26 cellular contexts compared by ENCODE assay signal in the genomic region with DNA sequence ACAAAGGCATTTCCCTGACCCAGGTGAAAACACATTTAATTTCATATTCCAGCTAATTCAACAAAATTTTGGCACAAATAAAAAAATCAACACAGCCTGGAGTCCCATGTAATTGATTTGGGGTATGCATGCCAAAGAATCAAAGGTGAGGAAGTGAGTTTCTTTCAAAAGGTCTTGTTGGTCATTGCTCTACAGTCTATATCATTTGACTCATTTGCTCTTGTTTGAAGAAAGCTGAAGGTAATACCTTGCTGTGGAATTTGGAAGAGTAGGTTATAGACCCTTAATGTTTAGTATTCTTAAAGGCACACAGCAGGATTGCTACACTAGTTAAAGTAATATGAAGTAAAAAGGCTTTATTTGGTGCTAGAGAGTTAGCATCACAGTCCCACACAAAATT. TPM values are rescaled to one million over a fixed set of nuclear protein-coding genes. Genes with fewer than 3 reads are reported as not detected.
"Had no signal": no experiment of that assay in that cellular context is flagged by ENCODE, and none has a peak within 500 bp of the region (broad histone marks: within the 10 kb centered on the region; RNA-seq: fewer than 3 reads in every experiment).

No MANE protein-coding gene starts in this region.

- H3K9me3 ChIP-seq: adrenal gland, Peyer's patch, SJSA1 had no signal

- H3K27ac Mint-ChIP-seq: activated CD8-positive, alpha-beta T cell treated with anti-CD3 and anti-CD28 coated beads, Interleukin-2, amount 10 ng/mL, durations not matched to agents 7 days and 5 days; activated naive CD8-positive, alpha-beta T cell treated with anti-CD3 and anti-CD28 coated beads, Interleukin-2, amount 10 ng/mL, durations not matched to agents 7 days and 5 days; T-helper 1 cell treated with Interleukin-12 subunit alpha and Interleukin-12 subunit beta and Interleukin-4 antibody, amounts not matched to agents 30 μg/mL and 1 μg/mL, for 36 hours had no signal

- H3K9me3 Mint-ChIP-seq: activated naive CD8-positive, alpha-beta T cell treated with anti-CD3 and anti-CD28 coated beads, Interleukin-2, amount 10 ng/mL, durations not matched to agents 7 days and 5 days; T-helper 1 cell treated with Interleukin-12 subunit alpha and Interleukin-12 subunit beta and Interleukin-4 antibody, amounts not matched to agents 30 μg/mL and 1 μg/mL, for 36 hours had no signal

- H3K4me3 Mint-ChIP-seq: activated CD8-positive, alpha-beta T cell treated with anti-CD3 and anti-CD28 coated beads, Interleukin-2, amount 10 ng/mL, durations not matched to agents 7 days and 5 days; activated naive CD8-positive, alpha-beta T cell treated with anti-CD3 and anti-CD28 coated beads, Interleukin-2, amount 10 ng/mL, durations not matched to agents 7 days and 5 days; T-helper 1 cell treated with Interleukin-12 subunit alpha and Interleukin-12 subunit beta and Interleukin-4 antibody, amounts not matched to agents 30 μg/mL and 1 μg/mL, for 36 hours had no signal

- H3K4me1 Mint-ChIP-seq: activated naive CD8-positive, alpha-beta T cell treated with anti-CD3 and anti-CD28 coated beads, Interleukin-2, amount 10 ng/mL, durations not matched to agents 7 days and 5 days had no signal

- H3K4me2 ChIP-seq: KMS-11 had no signal

- H3K36me3 ChIP-seq: adrenal gland, Peyer's patch, SJSA1 had no signal

- H3K36me3 Mint-ChIP-seq: activated naive CD8-positive, alpha-beta T cell treated with anti-CD3 and anti-CD28 coated beads, Interleukin-2, amount 10 ng/mL, durations not matched to agents 7 days and 5 days had no signal

- H3K27me3 Mint-ChIP-seq: activated naive CD8-positive, alpha-beta T cell treated with anti-CD3 and anti-CD28 coated beads, Interleukin-2, amount 10 ng/mL, durations not matched to agents 7 days and 5 days had no signal

- H3K4me1 ChIP-seq: adrenal gland, Peyer's patch, SJSA1 had no signal

- ATAC-seq: activated CD4-positive, CD25-positive, alpha-beta regulatory T cell treated with anti-CD3 and anti-CD28 coated beads, Interleukin-2, amount 50 U/mL, for 24 hours; activated CD8-positive, alpha-beta T cell treated with anti-CD3 and anti-CD28 coated beads, Interleukin-2, amount 10 ng/mL, durations not matched to agents 7 days and 5 days; SK-N-SH treated with all-trans-retinoic acid at 6 μM for 48 hours had no signal

- H3K27ac ChIP-seq: adrenal gland, KMS-11, Peyer's patch, RWPE1, SJSA1 had no signal

- H3K4me3 ChIP-seq: adrenal gland, Peyer's patch, SJSA1 had no signal

- DNase-seq: activated CD4-positive, alpha-beta T cell treated with anti-CD3 and anti-CD28 coated beads for 48 hours; activated CD4-positive, alpha-beta T cell treated with anti-CD3 and anti-CD28 coated beads, Interleukin-2, amount 50 U/mL, for 4 hours; activated CD8-positive, alpha-beta memory T cell treated with anti-CD3 and anti-CD28 coated beads, Interleukin-2, amount 50 U/mL, for 48 hours; activated CD8-positive, alpha-beta T cell treated with anti-CD3 and anti-CD28 coated beads, Interleukin-2, amount 10 ng/mL, durations not matched to agents 7 days and 5 days; activated naive CD4-positive, alpha-beta T cell treated with anti-CD3 and anti-CD28 coated beads, Interleukin-2, amount 50 U/mL, for 16 hours; activated naive CD8-positive, alpha-beta T cell treated with anti-CD3 and anti-CD28 coated beads, Interleukin-2, amount 10 ng/mL, durations not matched to agents 7 days and 5 days; activated T-cell treated with anti-CD3 and anti-CD28 coated beads, Interleukin-2, amount 50 U/mL, for 1 hour; adrenal gland; anterior cingulate cortex; caudate nucleus; NCI-H1092; NCI-H1417; NCI-H1694 treated with DMSO at 0.1 percent for 48 hours; NCI-H2029 treated with DMSO at 0.1 percent for 48 hours; NCI-H446; NCI-H524; NCI-H748 treated with DMSO at 0.1 percent for 48 hours; OCI-M1; Peyer's patch; SHP77 had no signal

- H3K9ac ChIP-seq: KMS-11 had no signal

- H3K27me3 ChIP-seq: Peyer's patch, SJSA1 had no signal

RNA-seq across cellular contexts. Expression of gene COL4A6, which starts 25.4 kb away (rescaled TPM):
- total RNA-seq: activated CD8-positive, alpha-beta T cell treated with anti-CD3 and anti-CD28 coated beads, Interleukin-2, amount 10 ng/mL, durations not matched to agents 7 days and 5 days; activated naive CD8-positive, alpha-beta T cell treated with anti-CD3 and anti-CD28 coated beads, Interleukin-2, amount 10 ng/mL, durations not matched to agents 7 days and 5 days had no signal

RNA-seq across cellular contexts. Expression of gene COL4A5, which starts 26.9 kb away (rescaled TPM):
- total RNA-seq: activated CD8-positive, alpha-beta T cell treated with anti-CD3 and anti-CD28 coated beads, Interleukin-2, amount 10 ng/mL, durations not matched to agents 7 days and 5 days; activated naive CD8-positive, alpha-beta T cell treated with anti-CD3 and anti-CD28 coated beads, Interleukin-2, amount 10 ng/mL, durations not matched to agents 7 days and 5 days had no signal
